Comparison of ENCODE assay signal across 17 cellular contexts in genomic region chr17:54435966-54436365, GRCh38.
DNase-seq lines count a peak whose midpoint lies in the region; ATAC-seq and TF ChIP-seq lines count a peak whose summit lies in the region.
"Had no signal": no experiment of that assay in that cellular context is flagged by ENCODE, and none has a peak within 500 bp of the region (broad histone marks: within the 10 kb centered on the region; RNA-seq: fewer than 3 reads in every experiment).

No MANE protein-coding gene starts in this region.

- H3K4ac ChIP-seq in neuronal stem cell (ENCODE audit: low read length): no peak overlapping the region

- H3K14ac ChIP-seq in neuronal stem cell (ENCODE audit: low read length): no peak overlapping the region

- H3K9me3 ChIP-seq in NT2/D1 (ENCODE audit: insufficient read depth, low read length) (peaks cover 3% of the 10 kb centered on the region; the same call in 1 of the 2 replicates), neuronal stem cell (replicated peaks in 1 of 2; ENCODE audit: control insufficient read depth in 2 of 2, insufficient read depth in 1 of 2, low read depth in 1 of 2, low read length in 2 of 2) (no peaks in the 10 kb centered on the region), transverse colon (no peaks in the 10 kb centered on the region)
- H3K9me3 ChIP-seq: BE2C had no signal

- no peak for TF ChIP-seq CTCF in transverse colon (IDR thresholded peaks at IDR 0.05)

- WGBS in neuronal stem cell (ENCODE audit: extremely low coverage in 2 of 2, insufficient read length in 2 of 2, insufficient replicate concordance in 1 of 2), 2 donors: no CpG with 5 or more reads among the region's 10 CpGs
- 60 to 63% methylated on average over 1 to 10 of the region's 10 CpGs for WGBS in transverse colon (ENCODE audit: low coverage in 1 of 2), 2 donors

- H3K36me3 ChIP-seq in NT2/D1 (ENCODE audit: insufficient read depth, insufficient read length, low read length) (no peaks in the 10 kb centered on the region), neuronal stem cell (replicated peaks in 1 of 2; ENCODE audit: control insufficient read depth in 2 of 2, insufficient read depth in 2 of 2, low read length in 2 of 2) (no peaks in the 10 kb centered on the region), transverse colon (no peaks in the 10 kb centered on the region)
- H3K36me3 ChIP-seq: BE2C had no signal

- H3K9ac ChIP-seq in NT2/D1 (ENCODE audit: insufficient read length, low read depth) (peak overlapping the region; percentile 45), neuronal stem cell (ENCODE audit: low read depth, low read length, poor library complexity) (no peak overlapping the region)

- no peak overlapping the region for H2BK12ac ChIP-seq in neuronal stem cell (ENCODE audit: low read length)

- H2BK15ac ChIP-seq in neuronal stem cell (ENCODE audit: low read length): no peak overlapping the region

- no peak overlapping the region for H2BK120ac ChIP-seq in neuronal stem cell (ENCODE audit: low read depth, low read length)

- no peak for TF ChIP-seq POLR2A in transverse colon (IDR thresholded peaks at IDR 0.05)

- in situ Hi-C loops in transverse colon (cut with MboI; ENCODE audit: low pct_ligation_motif_present in 1 of 4, low pct_unique_long_range_greater_than_20kb in 1 of 4, low sequenced_read_pairs in 3 of 4): no loop called here

- H3K4me3 ChIP-seq in NT2/D1 (ENCODE audit: insufficient read length, low read depth) (no peak overlapping the region), neuronal stem cell (ENCODE audit: low read length in 2 of 2) (no peak overlapping the region), transverse colon (no peak overlapping the region)

- intact Hi-C loops in transverse colon (cut with DNase I; ENCODE audit: low total_unique reads): no loop called here

- no peak overlapping the region for H4K91ac ChIP-seq in neuronal stem cell (ENCODE audit: low read depth, low read length, poor library complexity)

- H3K27ac ChIP-seq in neuronal stem cell (replicated peaks; ENCODE audit: low read length) (no peak overlapping the region), transverse colon (no peak overlapping the region)

- peak overlapping the region; percentile 35 for H2AFZ ChIP-seq in neuronal stem cell (ENCODE audit: low read length)

- H3K27me3 ChIP-seq in NT2/D1 (ENCODE audit: insufficient read depth, insufficient read length) (no peaks in the 10 kb centered on the region), neuronal stem cell (ENCODE audit: control insufficient read depth in 3 of 3, insufficient read depth in 3 of 3, low read depth in 1 of 3, low read length in 3 of 3) (no peaks in the 10 kb centered on the region), transverse colon (no peaks in the 10 kb centered on the region)
- H3K27me3 ChIP-seq: BE2C had no signal

- no peak overlapping the region for H3K18ac ChIP-seq in neuronal stem cell (ENCODE audit: low read length)

- H4K8ac ChIP-seq in neuronal stem cell (ENCODE audit: low read depth, low read length): no peak overlapping the region

- TF ChIP-seq EP300 in transverse colon (IDR thresholded peaks at IDR 0.05; ENCODE audit: low read depth): no peak

- no peaks in the 10 kb centered on the region for H3K4me1 ChIP-seq in NT2/D1 (ENCODE audit: insufficient read depth, insufficient read length)
- no peaks in the 10 kb centered on the region for H3K4me1 ChIP-seq in neuronal stem cell (ENCODE audit: control insufficient read depth in 2 of 2, insufficient read depth in 1 of 2, low read depth in 1 of 2, low read length in 2 of 2)
- no peaks in the 10 kb centered on the region for H3K4me1 ChIP-seq in transverse colon
- H3K4me1 ChIP-seq: BE2C had no signal

- H2BK5ac ChIP-seq in neuronal stem cell (ENCODE audit: low read length): no peak overlapping the region

- H3K79me1 ChIP-seq in neuronal stem cell (ENCODE audit: low read depth, low read length): no peaks in the 10 kb centered on the region

- peak; percentile 29 for DNase-seq in H4 (ENCODE audit: low spot score)
- DNase-seq in NT2/D1 (ENCODE audit: low read depth, low spot score): peak; percentile 9
- peak; percentile 59 for DNase-seq in islet precursor cell
- DNase-seq in neuronal stem cell (ENCODE audit: low spot score): no peak
- DNase-seq in transverse colon: no peak
- DNase-seq in CD1c-positive myeloid dendritic cell (ENCODE audit: extremely low spot score): no peak
- DNase-seq: ACHN; BE2C; C1 segment of cervical spinal cord; CD4-positive, alpha-beta T cell; DMS153; DMS79; GF-D8; GOT3; HCEC 1CT; KG1 had no signal

- no peak overlapping the region for H3K23ac ChIP-seq in neuronal stem cell (ENCODE audit: low read depth, low read length, poor library complexity)

- peak overlapping the region; percentile 52 for H2AK5ac ChIP-seq in neuronal stem cell (ENCODE audit: low read depth, low read length)

- no peak overlapping the region for H3K4me2 ChIP-seq in neuronal stem cell (ENCODE audit: insufficient read depth, low read length, poor library complexity, severe bottlenecking)

- no peak for ATAC-seq in GM21447 (IDR thresholded peaks at IDR 0.05; ENCODE audit: unreplicated experiment)

Comparison
In these comparisons a context has a peak if more than half of its experiments do, and no peak if none do; other contexts are left out.
1. DNase-seq: peak in H4 (single experiment), NT2/D1 (single experiment) and islet precursor cell (single experiment); none in neuronal stem cell (single experiment), transverse colon (single experiment) and CD1c-positive myeloid dendritic cell (single experiment).